19 cellular contexts compared by ENCODE assay signal in genomic region chr7:132073920-132074589, GRCh38.
DNase-seq lines count a peak whose midpoint lies in the region; ATAC-seq and TF ChIP-seq lines count a peak whose summit lies in the region.
"Had no signal": no experiment of that assay in that cellular context is flagged by ENCODE, and none has a peak within 500 bp of the region (broad histone marks: within the 10 kb centered on the region; RNA-seq: fewer than 3 reads in every experiment).

No MANE protein-coding gene starts in this region.

- H4K91ac ChIP-seq in IMR-90 (ENCODE audit: insufficient read depth, low read depth, low read length), result no peak overlapping the region

- BruUV-seq in IMR-90 (replicated peaks; lab: Mats Ljungman, UMichigan), result no TSS peak

- WGBS in IMR-90 (ENCODE audit: extremely low coverage in 2 of 2, insufficient read length in 1 of 2), 2 experiments, result 93% methylated on average over 7 of the region's 15 CpGs; no CpG with 5 or more reads in 1 of the 2 experiments

- dilution Hi-C loops in IMR-90 (cut with HindIII; ENCODE audit: low sequenced_read_pairs, unreplicated experiment), result no loop called here

- H3K56ac ChIP-seq in IMR-90 (ENCODE audit: extremely low read depth, insufficient read depth, low read length), result no peak overlapping the region

- TF ChIP-seq CTCF in IMR-90 (conservative IDR thresholded peaks at IDR 0.05; ENCODE audit: low read depth, low read length), result no peak
- TF ChIP-seq CTCF in brain (conservative IDR thresholded peaks at IDR 0.05), result no peak

- H4K20me1 ChIP-seq in IMR-90 (ENCODE audit: insufficient read depth, low read length), result no peaks in the 10 kb centered on the region

- intact Hi-C loops in IMR-90 (cut with micrococcal nuclease), result no loop called here

- peaks cover 46% of the 10 kb centered on the region for H3K4me1 Mint-ChIP-seq in brain
- H3K4me1 Mint-ChIP-seq: B cell had no signal

- no peaks in the 10 kb centered on the region for H3K79me1 ChIP-seq in IMR-90 (ENCODE audit: low read depth in 1 of 2, low read length in 2 of 2)

- no peak overlapping the region for H2BK5ac ChIP-seq in IMR-90 (ENCODE audit: low read depth, low read length, poor library complexity, severe bottlenecking)

- H2BK120ac ChIP-seq in IMR-90 (ENCODE audit: low read depth, low read length), result no peak overlapping the region

- H2AFZ ChIP-seq in IMR-90 (replicated peaks; ENCODE audit: low read length, poor library complexity), result no peak overlapping the region
- H2AFZ ChIP-seq: PC-9 had no signal

- POLR2A ChIA-PET in IMR-90 (lab: Charles Lee; ENCODE audit: unreplicated experiment), result no interaction called here

- DNase-seq in IMR-90 (no peak), medulla oblongata (ENCODE audit: extremely low spot score) (peak; percentile 50), retina (peak; percentile 15), cerebellar cortex (ENCODE audit: low spot score) (no peak)
- DNase-seq: DMS 273 treated with DMSO at 0.1 percent for 48 hours, DND-41, H7, HFFc6, Karpas-422, NCI-H1417 treated with DMSO at 0.1 percent for 48 hours, NCI-H187 treated with DMSO at 0.1 percent for 48 hours, NCI-H2227 treated with DMSO at 0.1 percent for 48 hours, NCI-H524, PC-9 had no signal

- no peaks in the 10 kb centered on the region for H3K36me3 ChIP-seq in IMR-90 (ENCODE audit: control insufficient read depth, insufficient read depth, low read length)
- H3K36me3 ChIP-seq: SJSA1 had no signal

- peak overlapping the region; percentile 29 for H2AK9ac ChIP-seq in IMR-90 (replicated peaks; ENCODE audit: low read depth, low read length, poor library complexity)

- no peak overlapping the region for H3K4ac ChIP-seq in IMR-90 (ENCODE audit: low read depth, low read length)

- no peak overlapping the region for H3K18ac ChIP-seq in IMR-90 (ENCODE audit: low read depth, low read length)

- H3K23ac ChIP-seq in IMR-90 (ENCODE audit: low read depth, low read length), result no peak overlapping the region

- in situ Hi-C loops in IMR-90 (cut with MboI; ENCODE audit: low sequenced_read_pairs), result no loop called here

- H2AK5ac ChIP-seq in IMR-90 (ENCODE audit: low read depth, low read length), result 0 out of 2 replicates have a peak overlapping the region, but pooled peaks have one; percentile 18

- CTCF ChIA-PET in IMR-90 (lab: Yijun Ruan, JAX), result no interaction called here

- ATAC-seq in IMR-90 (ENCODE audit: low read depth) (no peak), GM19397 (IDR thresholded peaks at IDR 0.05; ENCODE audit: unreplicated experiment) (no peak), HG03439 (IDR thresholded peaks at IDR 0.05; ENCODE audit: unreplicated experiment) (no peak)

- TF ChIP-seq RAD21 in IMR-90 (IDR thresholded peaks at IDR 0.05; ENCODE audit: low read length), result no peak

- no peak overlapping the region for H4K8ac ChIP-seq in IMR-90 (ENCODE audit: low read depth in 2 of 2, low read length in 2 of 2)

- H3K4me2 ChIP-seq in IMR-90 (ENCODE audit: low read depth, low read length), result no peak overlapping the region
- H3K4me2 ChIP-seq: PC-9 had no signal

- no peak overlapping the region for H4K5ac ChIP-seq in IMR-90 (ENCODE audit: low read depth, low read length)

- H2BK15ac ChIP-seq in IMR-90 (ENCODE audit: low read depth, low read length), result no peak overlapping the region

- peaks cover 28% of the 10 kb centered on the region for H3K27me3 ChIP-seq in IMR-90 (ENCODE audit: control insufficient read depth, insufficient read depth, low read length)

- TF ChIP-seq POLR2A in IMR-90 (IDR thresholded peaks at IDR 0.05; ENCODE audit: low read depth, low read length), result no peak

- no peak overlapping the region for H3K14ac ChIP-seq in IMR-90 (replicated peaks; ENCODE audit: low read depth, low read length)

- H3K9me3 ChIP-seq in IMR-90 (ENCODE audit: control insufficient read depth, insufficient read depth, low read length), result no peaks in the 10 kb centered on the region
- H3K9me3 ChIP-seq: SJSA1 had no signal

- no peaks in the 10 kb centered on the region for H3K36me3 Mint-ChIP-seq in brain

- peaks cover 0 to 6% (median 0%) of the 10 kb centered on the region in 5 experiments for H3K9me3 Mint-ChIP-seq in brain
- H3K9me3 Mint-ChIP-seq: HFFc6 had no signal

- no peak overlapping the region for H2BK20ac ChIP-seq in IMR-90 (ENCODE audit: low read depth, low read length)

- peaks cover 7% of the 10 kb centered on the region for H3K4me1 ChIP-seq in IMR-90 (ENCODE audit: control insufficient read depth, insufficient read depth, low read length)
- H3K4me1 ChIP-seq: SJSA1 had no signal

- peak overlapping the region in 4 of 5 experiments; percentile 3 to 94 (median 54) for H3K27ac Mint-ChIP-seq in brain
- H3K27ac Mint-ChIP-seq: B cell, HFFc6 had no signal

- H3K4me3 ChIP-seq in IMR-90 (ENCODE audit: insufficient read depth, low read depth, low read length), result no peak overlapping the region
- H3K4me3 ChIP-seq: PC-9, SJSA1 had no signal

- no peak overlapping the region for H3K9ac ChIP-seq in IMR-90 (ENCODE audit: low read depth, low read length)

- H3K27ac ChIP-seq in IMR-90 (ENCODE audit: insufficient read depth, low read length), result no peak overlapping the region
- H3K27ac ChIP-seq: PC-9, SJSA1 had no signal

- H3K27me3 Mint-ChIP-seq in brain, result peaks cover 11% of the 10 kb centered on the region

- H3K4me3 Mint-ChIP-seq in brain, result no peak overlapping the region
- H3K4me3 Mint-ChIP-seq: B cell, HFFc6 had no signal

- H3K9me1 ChIP-seq in IMR-90 (ENCODE audit: insufficient read depth, low read length), result no peaks in the 10 kb centered on the region; the same call in 1 of the 2 replicates

TF ChIP-seq in IMR-90, 13 proteins besides CTCF, POLR2A, EP300 and RAD21:
- no peak for TF ChIP-seq RCOR1 (IDR thresholded peaks at IDR 0.05; ENCODE audit: insufficient replicate concordance, low read length)
- TF ChIP-seq, protein P1, sequence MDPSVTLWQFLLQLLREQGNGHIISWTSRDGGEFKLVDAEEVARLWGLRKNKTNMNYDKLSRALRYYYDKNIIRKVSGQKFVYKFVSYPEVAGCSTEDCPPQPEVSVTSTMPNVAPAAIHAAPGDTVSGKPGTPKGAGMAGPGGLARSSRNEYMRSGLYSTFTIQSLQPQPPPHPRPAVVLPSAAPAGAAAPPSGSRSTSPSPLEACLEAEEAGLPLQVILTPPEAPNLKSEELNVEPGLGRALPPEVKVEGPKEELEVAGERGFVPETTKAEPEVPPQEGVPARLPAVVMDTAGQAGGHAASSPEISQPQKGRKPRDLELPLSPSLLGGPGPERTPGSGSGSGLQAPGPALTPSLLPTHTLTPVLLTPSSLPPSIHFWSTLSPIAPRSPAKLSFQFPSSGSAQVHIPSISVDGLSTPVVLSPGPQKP (IDR thresholded peaks at IDR 0.05; ENCODE audit: borderline replicate concordance, low read depth, low read length), result no peak
- TF ChIP-seq CHD1 (IDR thresholded peaks at IDR 0.05; ENCODE audit: low read depth, low read length), result no peak
- TF ChIP-seq SMC3 (IDR thresholded peaks at IDR 0.05; ENCODE audit: low read depth, low read length), result no peak
- no peak for TF ChIP-seq MAFK (IDR thresholded peaks at IDR 0.05; ENCODE audit: low read depth, low read length)
- TF ChIP-seq NFE2L2 (IDR thresholded peaks at IDR 0.05; ENCODE audit: low read depth, low read length), result no peak
- TF ChIP-seq USF2 (IDR thresholded peaks at IDR 0.05; ENCODE audit: low read depth, low read length), result no peak
- TF ChIP-seq CEBPB (IDR thresholded peaks at IDR 0.05; ENCODE audit: low read depth, low read length), result no peak
- TF ChIP-seq FOS (IDR thresholded peaks at IDR 0.05; ENCODE audit: low read depth, low read length), result no peak
- no peak for TF ChIP-seq MAZ (IDR thresholded peaks at IDR 0.05; ENCODE audit: borderline replicate concordance, low read depth, low read length)
TF ChIP-seq in IMR-90: peak in this region for 0.

Comparison
In these comparisons a context has a peak if more than half of its experiments do, and no peak if none do; other contexts are left out.
1. DNase-seq: peak in medulla oblongata (single experiment) and retina (single experiment); none in IMR-90 (single experiment) and cerebellar cortex (single experiment).